Comparison of ENCODE assay signal across 26 cellular contexts in the genomic region with DNA sequence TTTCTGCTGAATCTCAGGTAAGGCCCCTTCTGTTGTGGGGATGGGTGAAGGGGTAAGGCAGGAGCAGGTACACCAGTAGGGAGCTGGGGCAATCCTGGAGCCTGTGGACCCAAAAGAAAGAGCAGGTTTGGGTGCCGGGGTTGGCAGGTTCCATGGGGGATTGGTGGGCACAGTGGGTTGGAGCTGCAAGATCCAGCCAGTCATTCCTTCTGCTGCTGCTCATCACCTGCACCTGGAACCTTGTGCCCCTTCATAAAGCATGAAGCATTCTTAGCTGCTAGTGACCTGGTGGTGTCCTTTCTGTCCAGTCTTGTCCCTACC. TPM values are rescaled to one million over a fixed set of nuclear protein-coding genes. Genes with fewer than 3 reads are reported as not detected.
"Had no signal": no experiment of that assay in that cellular context is flagged by ENCODE, and none has a peak within 500 bp of the region (broad histone marks: within the 10 kb centered on the region; RNA-seq: fewer than 3 reads in every experiment).

No MANE protein-coding gene starts in this region.

- ATAC-seq: activated CD8-positive, alpha-beta memory T cell treated with anti-CD3 and anti-CD28 coated beads, Interleukin-2, amount 10 ng/mL, durations not matched to agents 7 days and 5 days; activated CD8-positive, alpha-beta T cell treated with anti-CD3 and anti-CD28 coated beads, Interleukin-2, amount 10 ng/mL, durations not matched to agents 7 days and 5 days; activated naive CD4-positive, alpha-beta T cell treated with anti-CD3 and anti-CD28 coated beads, Interleukin-2, amount 50 U/mL, for 72 hours; left lung; naive thymus-derived CD8-positive, alpha-beta T cell; stimulated activated naive CD8-positive, alpha-beta T cell treated with anti-CD3 and anti-CD28 coated beads, Interleukin-15, Interleukin-2, amounts not matched to agents 100 U/mL and 50 U/mL, for 24 hours; T-cell; WTC11 had no signal

- H3K36me3 Mint-ChIP-seq: activated CD8-positive, alpha-beta memory T cell treated with anti-CD3 and anti-CD28 coated beads, Interleukin-2, amount 10 ng/mL, durations not matched to agents 7 days and 5 days; T-cell had no signal

- H3K27ac ChIP-seq: colonic mucosa, dorsolateral prefrontal cortex, left lung, parathyroid adenoma, spleen, testis, transverse colon, uterus had no signal

- H3K27ac Mint-ChIP-seq: activated CD8-positive, alpha-beta memory T cell treated with anti-CD3 and anti-CD28 coated beads, Interleukin-2, amount 10 ng/mL, durations not matched to agents 7 days and 5 days; activated CD8-positive, alpha-beta T cell treated with anti-CD3 and anti-CD28 coated beads, Interleukin-2, amount 10 ng/mL, durations not matched to agents 7 days and 5 days; activated naive CD4-positive, alpha-beta T cell treated with anti-CD3 and anti-CD28 coated beads, Interleukin-2, amount 50 U/mL, for 72 hours; activated T-helper 2 cell treated with anti-CD3 and anti-CD28 coated beads, Interferon-gamma antibody, Interleukin-2, Interleukin-4, amounts not matched to agents 10 μg/mL and 5 μg/mL and 100 μg/mL, durations not matched to agents 14 hours and 24 hours and 36 hours; T-cell; WTC11 had no signal

- H3K79me2 ChIP-seq: parathyroid adenoma had no signal

- H3K27me3 ChIP-seq: colonic mucosa, left lung, testis, transverse colon, uterus had no signal

- H3K4me1 ChIP-seq: colonic mucosa, left lung, parathyroid adenoma, spleen, testis, transverse colon, uterus had no signal

- H3K4me3 Mint-ChIP-seq: activated CD8-positive, alpha-beta memory T cell treated with anti-CD3 and anti-CD28 coated beads, Interleukin-2, amount 10 ng/mL, durations not matched to agents 7 days and 5 days; activated CD8-positive, alpha-beta T cell treated with anti-CD3 and anti-CD28 coated beads, Interleukin-2, amount 10 ng/mL, durations not matched to agents 7 days and 5 days; naive thymus-derived CD8-positive, alpha-beta T cell; neural crest cell; T-cell; WTC11 had no signal

- DNase-seq: activated CD8-positive, alpha-beta memory T cell treated with anti-CD3 and anti-CD28 coated beads, Interleukin-2, amount 10 ng/mL, durations not matched to agents 7 days and 5 days; activated CD8-positive, alpha-beta T cell treated with anti-CD3 and anti-CD28 coated beads, Interleukin-2, amount 10 ng/mL, durations not matched to agents 7 days and 5 days; activated T-cell treated with anti-CD3 and anti-CD28 coated beads, Interleukin-2, amount 50 U/mL, for 48 hours; cerebellar nuclear complex; colonic mucosa; dorsolateral prefrontal cortex; effector memory CD4-positive, alpha-beta T cell; erythroblast; left lung; midbrain; naive thymus-derived CD8-positive, alpha-beta T cell; occipital lobe; right cardiac atrium; spleen; stimulated activated CD4-positive, alpha-beta T cell treated with anti-CD3 and anti-CD28 coated beads, Interleukin-2, amount 100 ng/mL, for 48 hours; stimulated activated naive CD8-positive, alpha-beta T cell treated with anti-CD3 and anti-CD28 coated beads, Interleukin-15, Interleukin-2, amounts not matched to agents 100 U/mL and 50 U/mL, for 24 hours; T-cell; testis; transverse colon; uterus had no signal

- H3K9me3 ChIP-seq: colonic mucosa, testis, uterus had no signal

- H3K36me3 ChIP-seq: colonic mucosa, left lung, spleen, transverse colon, uterus had no signal

- H3K9ac ChIP-seq: parathyroid adenoma had no signal

- H3K4me1 Mint-ChIP-seq: activated CD8-positive, alpha-beta memory T cell treated with anti-CD3 and anti-CD28 coated beads, Interleukin-2, amount 10 ng/mL, durations not matched to agents 7 days and 5 days; neural crest cell; T-cell had no signal

- H2AFZ ChIP-seq: parathyroid adenoma had no signal

- H3K4me3 ChIP-seq: colonic mucosa, dorsolateral prefrontal cortex, left lung, spleen, testis, transverse colon, uterus had no signal

RNA-seq across cellular contexts. Expression of gene FHOD3, which starts 24.9 kb away (rescaled TPM):
- total RNA-seq: activated CD8-positive, alpha-beta memory T cell treated with anti-CD3 and anti-CD28 coated beads, Interleukin-2, amount 10 ng/mL, durations not matched to agents 7 days and 5 days; activated CD8-positive, alpha-beta T cell treated with anti-CD3 and anti-CD28 coated beads, Interleukin-2, amount 10 ng/mL, durations not matched to agents 7 days and 5 days; activated naive CD4-positive, alpha-beta T cell treated with anti-CD3 and anti-CD28 coated beads, Interleukin-2, amount 50 U/mL, for 72 hours; activated T-helper 2 cell treated with anti-CD3 and anti-CD28 coated beads, Interferon-gamma antibody, Interleukin-2, Interleukin-4, amounts not matched to agents 10 μg/mL and 5 μg/mL and 100 μg/mL, durations not matched to agents 14 hours and 24 hours and 36 hours; naive thymus-derived CD8-positive, alpha-beta T cell; T-helper 2 cell treated with Interferon-gamma antibody and Interleukin-4, amounts not matched to agents 100 ng/mL and 5 ng/mL, for 36 hours had no signal
- polyA plus RNA-seq: naive thymus-derived CD8-positive, alpha-beta T cell had no signal
